ENCODE assay signal across 18 cellular contexts in the genomic region with DNA sequence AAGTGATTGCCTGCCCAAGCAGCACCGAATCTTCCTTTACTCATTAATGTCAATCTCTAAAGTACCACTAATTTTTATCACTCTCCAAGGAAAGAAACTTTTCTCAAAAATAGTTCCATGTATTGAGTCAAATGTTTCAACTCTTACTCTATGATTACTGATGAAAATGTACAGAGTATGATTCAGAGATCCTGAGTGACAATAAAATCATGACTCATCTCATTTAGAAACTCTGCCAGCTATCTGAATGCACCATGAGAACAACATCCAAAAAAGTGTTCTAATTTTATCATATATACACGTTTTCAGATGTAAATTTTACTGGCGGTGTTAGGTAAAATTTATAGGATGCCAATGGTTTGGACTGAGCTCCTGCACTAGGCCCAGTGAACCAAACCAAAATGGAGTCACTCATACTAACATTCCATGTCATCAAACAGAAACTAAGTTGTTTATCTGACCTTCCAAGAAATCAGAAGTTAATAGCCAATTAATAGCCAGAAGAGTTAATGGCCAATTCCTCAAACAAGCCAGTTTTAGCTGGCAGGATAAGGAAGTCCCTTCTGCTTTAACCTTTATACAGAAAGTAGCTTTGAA. TPM values are rescaled to one million over a fixed set of nuclear protein-coding genes. Genes with fewer than 3 reads are reported as not detected.
DNase-seq lines count a peak whose midpoint lies in the region; ATAC-seq and TF ChIP-seq lines count a peak whose summit lies in the region.
"Had no signal": no experiment of that assay in that cellular context is flagged by ENCODE, and none has a peak within 500 bp of the region (broad histone marks: within the 10 kb centered on the region; RNA-seq: fewer than 3 reads in every experiment).

No MANE protein-coding gene starts in this region.

- DNase-seq in AG10803 (ENCODE audit: low read depth) (peak; percentile 13), HS-27A (ENCODE audit: low read depth) (peak; percentile 45), fibroblast of villous mesenchyme (ENCODE audit: low read depth) (peak; percentile 11), AG20443 (ENCODE audit: low spot score) (no peak), UCSD-AML1 (lab: John Stamatoyannopoulos, UW; ENCODE audit: unreplicated experiment) (no peak), GM19240 (ENCODE audit: insufficient read length, low spot score) (no peak), GM13976 (ENCODE audit: low spot score) (no peak)
- DNase-seq: activated B cell treated with CpG ODN at 0.5 μM for 24 hours; activated naive CD4-positive, alpha-beta T cell treated with anti-CD3 and anti-CD28 coated beads for 36 hours; DMS79 treated with DMSO at 0.1 percent for 48 hours; stimulated activated naive CD8-positive, alpha-beta T cell treated with anti-CD3 and anti-CD28 coated beads, Interleukin-15, amount 100 ng/mL, for 72 hours had no signal

- peaks cover 5% of the 10 kb centered on the region for H3K4me1 Mint-ChIP-seq in activated T-helper 17 cell treated with anti-CD3 and anti-CD28 coated beads, Interleukin-2, amount 50 U/mL, for 72 hours
- H3K4me1 Mint-ChIP-seq: activated B cell treated with CpG ODN at 0.5 μM for 24 hours; memory B cell; stimulated activated naive CD8-positive, alpha-beta T cell treated with anti-CD3 and anti-CD28 coated beads, Interleukin-15, amount 100 ng/mL, for 72 hours had no signal

- TF ChIP-seq CTCF in AG10803 (conservative IDR thresholded peaks at IDR 0.05; ENCODE audit: low read length) (no peak), fibroblast of villous mesenchyme (IDR thresholded peaks at IDR 0.05; ENCODE audit: insufficient read depth, low read depth, low read length) (no peak), GM13976 (IDR thresholded peaks at IDR 0.05; ENCODE audit: borderline replicate concordance, control extremely low read depth, extremely low read depth, insufficient read depth, missing control alignments) (no peak)

- H3K4me3 ChIP-seq in AG10803 (ENCODE audit: low read length) (no peak overlapping the region), fibroblast of villous mesenchyme (ENCODE audit: low read depth, low read length) (no peak overlapping the region)
- H3K4me3 ChIP-seq: BLaER1 had no signal

- H3K9me3 Mint-ChIP-seq in activated T-helper 17 cell treated with anti-CD3 and anti-CD28 coated beads, Interleukin-2, amount 50 U/mL, for 72 hours = no peaks in the 10 kb centered on the region
- H3K9me3 Mint-ChIP-seq: activated B cell treated with CpG ODN at 0.5 μM for 24 hours, memory B cell had no signal

- H3K27ac Mint-ChIP-seq in activated T-helper 17 cell treated with anti-CD3 and anti-CD28 coated beads, Interleukin-2, amount 50 U/mL, for 72 hours = no peak overlapping the region
- H3K27ac Mint-ChIP-seq: activated B cell treated with CpG ODN at 0.5 μM for 24 hours; activated naive CD4-positive, alpha-beta T cell treated with anti-CD3 and anti-CD28 coated beads for 36 hours; memory B cell; natural killer cell treated with Interleukin-12 subunit alpha and Interleukin-12 subunit beta and Interleukin-15 and Interleukin-18, amount 100 ng/mL, for 72 hours had no signal

- H3K27me3 Mint-ChIP-seq in activated T-helper 17 cell treated with anti-CD3 and anti-CD28 coated beads, Interleukin-2, amount 50 U/mL, for 72 hours = no peaks in the 10 kb centered on the region
- H3K27me3 Mint-ChIP-seq: activated B cell treated with CpG ODN at 0.5 μM for 24 hours; natural killer cell treated with Interleukin-12 subunit alpha and Interleukin-12 subunit beta and Interleukin-15 and Interleukin-18, amount 100 ng/mL, for 72 hours; stimulated activated naive CD8-positive, alpha-beta T cell treated with anti-CD3 and anti-CD28 coated beads, Interleukin-15, amount 100 ng/mL, for 72 hours had no signal

- in situ Hi-C loops in GM13976 (cut with MboI; ENCODE audit: low sequenced_read_pairs, unreplicated experiment) = no loop called here

- peak; percentile 58 for ATAC-seq in activated T-helper 17 cell treated with anti-CD3 and anti-CD28 coated beads, Interleukin-2, amount 50 U/mL, for 72 hours (replicated peaks)
- ATAC-seq: natural killer cell treated with Interleukin-12 subunit alpha and Interleukin-12 subunit beta and Interleukin-15 and Interleukin-18, amount 100 ng/mL, for 72 hours; Panc1; stimulated activated naive CD8-positive, alpha-beta T cell treated with anti-CD3 and anti-CD28 coated beads, Interleukin-15, amount 100 ng/mL, for 72 hours had no signal

- H3K4me3 Mint-ChIP-seq in activated T-helper 17 cell treated with anti-CD3 and anti-CD28 coated beads, Interleukin-2, amount 50 U/mL, for 72 hours = no peak overlapping the region
- H3K4me3 Mint-ChIP-seq: activated B cell treated with CpG ODN at 0.5 μM for 24 hours; activated naive CD4-positive, alpha-beta T cell treated with anti-CD3 and anti-CD28 coated beads for 36 hours; memory B cell; natural killer cell treated with Interleukin-12 subunit alpha and Interleukin-12 subunit beta and Interleukin-15 and Interleukin-18, amount 100 ng/mL, for 72 hours; stimulated activated naive CD8-positive, alpha-beta T cell treated with anti-CD3 and anti-CD28 coated beads, Interleukin-15, amount 100 ng/mL, for 72 hours had no signal

- no peaks in the 10 kb centered on the region for H3K36me3 Mint-ChIP-seq in activated T-helper 17 cell treated with anti-CD3 and anti-CD28 coated beads, Interleukin-2, amount 50 U/mL, for 72 hours (ENCODE audit: low read depth)
- H3K36me3 Mint-ChIP-seq: memory B cell; natural killer cell treated with Interleukin-12 subunit alpha and Interleukin-12 subunit beta and Interleukin-15 and Interleukin-18, amount 100 ng/mL, for 72 hours had no signal

RNA-seq across cellular contexts. Expression of a gene that starts 22.6 kb away (rescaled TPM):
- not detected for total RNA-seq in activated T-helper 17 cell treated with anti-CD3 and anti-CD28 coated beads, Interleukin-2, amount 50 U/mL, for 72 hours
- total RNA-seq in fibroblast of villous mesenchyme = not detected in 2 replicates
- total RNA-seq: activated B cell treated with CpG ODN at 0.5 μM for 24 hours; activated naive CD4-positive, alpha-beta T cell treated with anti-CD3 and anti-CD28 coated beads for 36 hours; natural killer cell treated with Interleukin-12 subunit alpha and Interleukin-12 subunit beta and Interleukin-15 and Interleukin-18, amount 100 ng/mL, for 72 hours; pulmonary artery endothelial cell; T-helper 1 cell treated with Interleukin-12 subunit alpha and Interleukin-12 subunit beta and Interleukin-4 antibody, amounts not matched to agents 30 ng/mL and 1 ng/mL, for 36 hours had no signal

Comparison
In these comparisons a context has a peak if more than half of its experiments do, and no peak if none do; other contexts are left out.
1. DNase-seq: peak in AG10803 (single experiment), HS-27A (single experiment) and fibroblast of villous mesenchyme (single experiment); none in AG20443 (single experiment), UCSD-AML1 (single experiment), GM19240 (single experiment) and GM13976 (single experiment).